10 cellular contexts compared by ENCODE assay signal in genomic region chr5:95669540-95669939, GRCh38. TPM values are rescaled to one million over a fixed set of nuclear protein-coding genes. Genes with fewer than 3 reads are reported as not detected.
DNase-seq lines count a peak whose midpoint lies in the region; ATAC-seq and TF ChIP-seq lines count a peak whose summit lies in the region.
"Had no signal": no experiment of that assay in that cellular context is flagged by ENCODE, and none has a peak within 500 bp of the region (broad histone marks: within the 10 kb centered on the region; RNA-seq: fewer than 3 reads in every experiment).

No MANE protein-coding gene starts in this region.

- peak in 1 of 2 donors; percentile 56 for TF ChIP-seq RAD21 in liver (IDR thresholded peaks at IDR 0.05)

- H3K36me3 ChIP-seq in liver (ENCODE audit: control insufficient read depth in 4 of 4, insufficient read depth in 3 of 4, low read depth in 1 of 4, low read length in 3 of 4) = no peaks in the 10 kb centered on the region

- H3K9ac ChIP-seq in liver (ENCODE audit: low read depth in 1 of 2, low read length in 2 of 2) = no peak overlapping the region

- no peaks in the 10 kb centered on the region for H3K27me3 ChIP-seq in liver (ENCODE audit: control insufficient read depth in 4 of 4, insufficient read depth in 4 of 4, low read length in 3 of 4)

- no peaks in the 10 kb centered on the region for H3K9me3 ChIP-seq in liver (ENCODE audit: control insufficient read depth in 4 of 4, low read length in 3 of 4)

- DNase-seq in M059J (ENCODE audit: low read depth) (peak; percentile 90), dedifferentiated amniotic fluid mesenchymal stem cell (ENCODE audit: extremely low spot score) (peak; percentile 76), stromal cell of bone marrow (ENCODE audit: low read depth) (peak; percentile 96), DMS 273 (lab: John Stamatoyannopoulos, UW; ENCODE audit: unreplicated experiment) (no peak), SIG-M5 (lab: John Stamatoyannopoulos, UW) (no peak)

- H3K27ac ChIP-seq in liver (ENCODE audit: low read depth in 1 of 2, low read length in 2 of 2) = peak overlapping the region; percentile 1 to 57

- ATAC-seq in GM18868 (IDR thresholded peaks at IDR 0.05; ENCODE audit: unreplicated experiment) = no peak
- no peak for ATAC-seq in HG03139 (IDR thresholded peaks at IDR 0.05; ENCODE audit: unreplicated experiment)

- WGBS in liver = 40% methylated on average over 4 of the region's 4 CpGs

- TF ChIP-seq CTCF in liver (IDR thresholded peaks at IDR 0.05; ENCODE audit: low read depth, low read length, missing input control) = no peak

- H3K4me3 ChIP-seq in liver (ENCODE audit: low read depth in 1 of 3, low read length in 3 of 3) = no peak overlapping the region

- peaks cover 3 to 28% (median 18%) of the 10 kb centered on the region in 4 donors for H3K4me1 ChIP-seq in liver (ENCODE audit: control insufficient read depth in 4 of 4, insufficient read depth in 4 of 4, low read length in 3 of 4)

TF ChIP-seq in liver, 16 proteins besides CTCF, POLR2A, EP300 and RAD21:
- TF ChIP-seq RXRA (IDR thresholded peaks at IDR 0.05) (peak; percentile 39 to 53), NR2F2 (IDR thresholded peaks at IDR 0.05) (no peak), YY1 (IDR thresholded peaks at IDR 0.05) (no peak), MAX (IDR thresholded peaks at IDR 0.05) (no peak), GABPA (IDR thresholded peaks at IDR 0.05 in 1 of 2, conservative IDR thresholded peaks at IDR 0.05 in 1 of 2) (no peak), JUND (IDR thresholded peaks at IDR 0.05) (peak in 1 of 2 donors; percentile 12), REST (IDR thresholded peaks at IDR 0.05) (no peak), ATF3 (IDR thresholded peaks at IDR 0.05) (no peak), HNF4G (IDR thresholded peaks at IDR 0.05) (no peak), EGR1 (IDR thresholded peaks at IDR 0.05; ENCODE audit: low read depth in 2 of 2) (no peak), SP1 (IDR thresholded peaks at IDR 0.05) (peak; percentile 62), HNF4A (conservative IDR thresholded peaks at IDR 0.05) (peak; percentile 10 to 33), ZBTB33 (IDR thresholded peaks at IDR 0.05) (peak; percentile 20), FOXA2 (IDR thresholded peaks at IDR 0.05) (peak; percentile 37), TAF1 (conservative IDR thresholded peaks at IDR 0.05) (no peak), FOXA1 (IDR thresholded peaks at IDR 0.05) (no peak)
TF ChIP-seq in liver: peak in this region for 6.

RNA-seq across cellular contexts. Expression of gene SPATA9, which starts 13.3 kb away (rescaled TPM):
- total RNA-seq in M059J (2014; rRNA removed; shearing (Covaris generic)) = 0.54 and 1.3 TPM in 2 replicates
- under 1 TPM in 1 of 2 donors, not detected in 1; 0.28 TPM for total RNA-seq in liver
- polyA plus RNA-seq in liver = under 1 TPM in 1 of 2 donors, not detected in 1; 0.49 TPM
- polyA plus RNA-seq: IgD-negative memory B cell had no signal

RNA-seq across cellular contexts. Expression of gene RFESD, which starts 23.0 kb away (rescaled TPM):
- total RNA-seq in M059J (2014; rRNA removed; shearing (Covaris generic)) = 1.6 and 1.7 TPM in 2 replicates
- 10 to 100 TPM in 1 of 2 donors, 1 to 10 TPM in 1; 1.1 to 98.0 TPM for total RNA-seq in liver
- polyA plus RNA-seq in liver = 1 to 10 TPM; 1.1 to 1.8 TPM

RNA-seq across cellular contexts. Expression of gene GPR150, which starts 49.7 kb away (rescaled TPM):
- total RNA-seq in M059J (2014; rRNA removed; shearing (Covaris generic)) = 0.34 and 2.4 TPM in 2 replicates
- total RNA-seq in liver = under 1 TPM in 1 of 2 donors, not detected in 1; 0.08 TPM
- under 1 TPM; 0.07 to 0.17 TPM for polyA plus RNA-seq in liver
- total RNA-seq: frontal cortex had no signal

Comparison
In these comparisons a context has a peak if more than half of its experiments do, and no peak if none do; other contexts are left out.
1. DNase-seq: peak in M059J (single experiment), dedifferentiated amniotic fluid mesenchymal stem cell (single experiment) and stromal cell of bone marrow (single experiment); none in DMS 273 (single experiment) and SIG-M5 (single experiment).